ENCODE assay signal across 8 cellular contexts in genomic region chr5:153965102-153965645, GRCh38.
A peak's percentile ranks its signal among the peaks of the same experiment; 100 is the strongest.
DNase-seq lines count a peak whose midpoint lies in the region; ATAC-seq and TF ChIP-seq lines count a peak whose summit lies in the region.

No MANE protein-coding gene starts in this region.

- H3K27me3 ChIP-seq in vagina: no peaks in the 10 kb centered on the region

- H3K27ac ChIP-seq in vagina: no peak overlapping the region

- intact Hi-C loops in natural killer cell (cut with micrococcal nuclease) (loop anchor here (1.0 to 10.0 kb wide), 3 partner anchors 140 to 1433 kb away; no protein-coding TSS in a partner anchor), vagina (cut with DNase I) (loop anchor here (10.0 kb wide), 1 partner anchor 470 kb away; the partner anchor contains the start of gene GRIA1)

- H3K9me3 Mint-ChIP-seq in activated CD4-positive, alpha-beta T cell treated with anti-CD3 and anti-CD28 coated beads, Interleukin-2, amount 10 ng/mL, durations not matched to agents 7 days and 5 days: no peaks in the 10 kb centered on the region
- H3K9me3 Mint-ChIP-seq in natural killer cell: no peaks in the 10 kb centered on the region

- CTCF ChIA-PET in activated CD4-positive, alpha-beta T cell treated with anti-CD3 and anti-CD28 coated beads, Interleukin-2, amount 10 ng/mL, durations not matched to agents 7 days and 5 days (lab: Charles Lee): interaction anchor here (0.7 to 1.9 kb wide), 8 partner anchors 9 to 1432 kb away, joined by 3 to 6 read pairs (median 4); no protein-coding TSS in a partner anchor

- no peaks in the 10 kb centered on the region for H3K36me3 Mint-ChIP-seq in activated CD4-positive, alpha-beta T cell treated with anti-CD3 and anti-CD28 coated beads, Interleukin-2, amount 10 ng/mL, durations not matched to agents 7 days and 5 days (ENCODE audit: low read depth)
- H3K36me3 Mint-ChIP-seq in natural killer cell: no peaks in the 10 kb centered on the region

- TF ChIP-seq CTCF in GM12875 (IDR thresholded peaks at IDR 0.05; ENCODE audit: borderline replicate concordance, insufficient read depth, low read depth, low read length) (peak; percentile 75), natural killer cell (IDR thresholded peaks at IDR 0.05) (peak; percentile 94), vagina (IDR thresholded peaks at IDR 0.05) (peak; percentile 31 to 85 (median 76))

- H3K4me1 Mint-ChIP-seq in activated CD4-positive, alpha-beta T cell treated with anti-CD3 and anti-CD28 coated beads, Interleukin-2, amount 10 ng/mL, durations not matched to agents 7 days and 5 days: peaks cover 6% of the 10 kb centered on the region
- peaks cover 11 to 28% of the 10 kb centered on the region in 2 donors for H3K4me1 Mint-ChIP-seq in natural killer cell

- DNase-seq in AG08396 (ENCODE audit: low spot score) (peak; percentile 79), NCI-H2171 (lab: John Stamatoyannopoulos, UW) (peak; percentile 16), fibroblast of gingiva (ENCODE audit: low read depth) (peak; percentile 34), natural killer cell (peak; percentile 47), vagina (ENCODE audit: extremely low spot score in 2 of 2) (no peak)
- peak; percentile 59 for DNase-seq in activated CD4-positive, alpha-beta T cell treated with anti-CD3 and anti-CD28 coated beads, Interleukin-2, amount 10 ng/mL, durations not matched to agents 7 days and 5 days

- no peak overlapping the region for H3K27ac Mint-ChIP-seq in activated CD4-positive, alpha-beta T cell treated with anti-CD3 and anti-CD28 coated beads, Interleukin-2, amount 10 ng/mL, durations not matched to agents 7 days and 5 days
- H3K27ac Mint-ChIP-seq in natural killer cell: no peak overlapping the region

- no peak overlapping the region for H3K4me3 Mint-ChIP-seq in activated CD4-positive, alpha-beta T cell treated with anti-CD3 and anti-CD28 coated beads, Interleukin-2, amount 10 ng/mL, durations not matched to agents 7 days and 5 days
- no peak overlapping the region for H3K4me3 Mint-ChIP-seq in natural killer cell

- ATAC-seq in HG02981 (IDR thresholded peaks at IDR 0.05; ENCODE audit: unreplicated experiment) (peak; percentile 67), natural killer cell (peak; percentile 64 to 72 (median 68))

- H3K36me3 ChIP-seq in vagina: no peaks in the 10 kb centered on the region

- TF ChIP-seq POLR2A in vagina (IDR thresholded peaks at IDR 0.05): no peak

- H3K4me1 ChIP-seq in vagina: no peaks in the 10 kb centered on the region

- peaks cover 7% of the 10 kb centered on the region for H3K27me3 Mint-ChIP-seq in activated CD4-positive, alpha-beta T cell treated with anti-CD3 and anti-CD28 coated beads, Interleukin-2, amount 10 ng/mL, durations not matched to agents 7 days and 5 days
- peaks cover 0 to 4% of the 10 kb centered on the region in 2 donors for H3K27me3 Mint-ChIP-seq in natural killer cell (ENCODE audit: low read depth in 2 of 2)

- POLR2A ChIA-PET in activated CD4-positive, alpha-beta T cell treated with anti-CD3 and anti-CD28 coated beads, Interleukin-2, amount 10 ng/mL, durations not matched to agents 7 days and 5 days (lab: Charles Lee): no interaction called here

- no peak overlapping the region for H3K4me3 ChIP-seq in GM12875 (ENCODE audit: low read depth, low read length)
- no peak overlapping the region for H3K4me3 ChIP-seq in vagina

- H3K9me3 ChIP-seq in vagina: no peaks in the 10 kb centered on the region

Comparison
In these comparisons a context has a peak if more than half of its experiments do, and no peak if none do; other contexts are left out.
1. DNase-seq: peak in AG08396 (single experiment), NCI-H2171 (single experiment), activated CD4-positive, alpha-beta T cell treated with anti-CD3 and anti-CD28 coated beads, Interleukin-2, amount 10 ng/mL, durations not matched to agents 7 days and 5 days (single experiment), fibroblast of gingiva (single experiment) and natural killer cell (single experiment); none in vagina (0 of 2).
2. Peak in every context shown above with its lines, with median percentiles within 50 percentile points of each other: CTCF ChIP-seq.